In the genomic region with DNA sequence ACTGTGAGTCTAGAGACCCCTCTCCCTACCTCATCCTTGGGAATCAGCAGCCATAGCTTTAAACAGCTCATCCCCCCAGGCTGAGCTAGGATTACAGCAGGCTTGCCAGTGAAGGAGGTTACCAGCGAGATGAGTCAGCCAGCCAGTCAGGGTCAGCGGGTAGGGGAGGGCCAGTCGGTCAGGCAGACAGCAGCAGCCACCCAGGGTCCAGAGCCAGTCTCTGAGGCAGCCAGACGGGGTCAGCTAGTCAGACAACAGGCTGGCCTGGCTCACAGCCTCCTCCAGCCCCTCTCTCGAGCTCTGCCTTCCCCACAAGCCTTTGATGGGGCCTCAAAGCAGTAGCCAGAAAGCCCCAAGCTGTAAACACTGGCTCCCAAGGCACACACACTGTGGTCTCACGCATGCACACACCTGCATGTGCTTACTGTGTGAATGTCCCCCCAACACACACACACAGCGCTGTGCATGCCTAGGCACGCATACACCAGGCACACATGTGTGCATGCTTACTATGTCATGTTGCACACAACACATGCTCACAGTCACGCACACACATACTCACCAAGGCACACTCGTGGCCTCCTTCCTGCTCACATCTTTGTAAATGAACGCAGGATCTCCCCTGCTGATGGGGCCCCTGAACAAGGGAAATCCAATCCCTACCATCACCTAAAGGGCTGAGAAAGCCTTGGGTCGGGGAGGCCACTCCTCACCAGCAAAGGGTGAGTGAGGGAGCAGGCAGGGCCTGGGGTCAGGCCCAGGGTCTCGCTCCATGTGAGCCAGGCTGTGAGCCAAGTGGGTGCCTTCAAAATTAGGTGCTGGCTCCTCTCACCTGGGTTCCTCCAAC, we compare ENCODE assay signal across 1 cellular context.
A peak's percentile ranks its signal among the peaks of the same experiment; 100 is the strongest.
TF ChIP-seq lines count a peak whose summit lies in the region.

No MANE protein-coding gene starts in this region.

TF ChIP-seq in HepG2, 621 proteins besides CTCF, POLR2A, EP300 and RAD21 (continued from another document):
- TF ChIP-seq, protein P1, sequence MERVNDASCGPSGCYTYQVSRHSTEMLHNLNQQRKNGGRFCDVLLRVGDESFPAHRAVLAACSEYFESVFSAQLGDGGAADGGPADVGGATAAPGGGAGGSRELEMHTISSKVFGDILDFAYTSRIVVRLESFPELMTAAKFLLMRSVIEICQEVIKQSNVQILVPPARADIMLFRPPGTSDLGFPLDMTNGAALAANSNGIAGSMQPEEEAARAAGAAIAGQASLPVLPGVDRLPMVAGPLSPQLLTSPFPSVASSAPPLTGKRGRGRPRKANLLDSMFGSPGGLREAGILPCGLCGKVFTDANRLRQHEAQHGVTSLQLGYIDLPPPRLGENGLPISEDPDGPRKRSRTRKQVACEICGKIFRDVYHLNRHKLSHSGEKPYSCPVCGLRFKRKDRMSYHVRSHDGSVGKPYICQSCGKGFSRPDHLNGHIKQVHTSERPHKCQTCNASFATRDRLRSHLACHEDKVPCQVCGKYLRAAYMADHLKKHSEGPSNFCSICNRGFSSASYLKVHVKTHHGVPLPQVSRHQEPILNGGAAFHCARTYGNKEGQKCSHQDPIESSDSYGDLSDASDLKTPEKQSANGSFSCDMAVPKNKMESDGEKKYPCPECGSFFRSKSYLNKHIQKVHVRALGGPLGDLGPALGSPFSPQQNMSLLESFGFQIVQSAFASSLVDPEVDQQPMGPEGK (CRISPR knock-in tag; IDR thresholded peaks at IDR 0.05), result peak; percentile 55; the same call in 1 of the 2 replicates
- TF ChIP-seq, protein P2, sequence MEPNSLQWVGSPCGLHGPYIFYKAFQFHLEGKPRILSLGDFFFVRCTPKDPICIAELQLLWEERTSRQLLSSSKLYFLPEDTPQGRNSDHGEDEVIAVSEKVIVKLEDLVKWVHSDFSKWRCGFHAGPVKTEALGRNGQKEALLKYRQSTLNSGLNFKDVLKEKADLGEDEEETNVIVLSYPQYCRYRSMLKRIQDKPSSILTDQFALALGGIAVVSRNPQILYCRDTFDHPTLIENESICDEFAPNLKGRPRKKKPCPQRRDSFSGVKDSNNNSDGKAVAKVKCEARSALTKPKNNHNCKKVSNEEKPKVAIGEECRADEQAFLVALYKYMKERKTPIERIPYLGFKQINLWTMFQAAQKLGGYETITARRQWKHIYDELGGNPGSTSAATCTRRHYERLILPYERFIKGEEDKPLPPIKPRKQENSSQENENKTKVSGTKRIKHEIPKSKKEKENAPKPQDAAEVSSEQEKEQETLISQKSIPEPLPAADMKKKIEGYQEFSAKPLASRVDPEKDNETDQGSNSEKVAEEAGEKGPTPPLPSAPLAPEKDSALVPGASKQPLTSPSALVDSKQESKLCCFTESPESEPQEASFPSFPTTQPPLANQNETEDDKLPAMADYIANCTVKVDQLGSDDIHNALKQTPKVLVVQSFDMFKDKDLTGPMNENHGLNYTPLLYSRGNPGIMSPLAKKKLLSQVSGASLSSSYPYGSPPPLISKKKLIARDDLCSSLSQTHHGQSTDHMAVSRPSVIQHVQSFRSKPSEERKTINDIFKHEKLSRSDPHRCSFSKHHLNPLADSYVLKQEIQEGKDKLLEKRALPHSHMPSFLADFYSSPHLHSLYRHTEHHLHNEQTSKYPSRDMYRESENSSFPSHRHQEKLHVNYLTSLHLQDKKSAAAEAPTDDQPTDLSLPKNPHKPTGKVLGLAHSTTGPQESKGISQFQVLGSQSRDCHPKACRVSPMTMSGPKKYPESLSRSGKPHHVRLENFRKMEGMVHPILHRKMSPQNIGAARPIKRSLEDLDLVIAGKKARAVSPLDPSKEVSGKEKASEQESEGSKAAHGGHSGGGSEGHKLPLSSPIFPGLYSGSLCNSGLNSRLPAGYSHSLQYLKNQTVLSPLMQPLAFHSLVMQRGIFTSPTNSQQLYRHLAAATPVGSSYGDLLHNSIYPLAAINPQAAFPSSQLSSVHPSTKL (CRISPR knock-in tag; IDR thresholded peaks at IDR 0.05), result 0 out of 2 replicates have a peak, but pooled peaks have one; percentile 41
- TF ChIP-seq, protein P3, sequence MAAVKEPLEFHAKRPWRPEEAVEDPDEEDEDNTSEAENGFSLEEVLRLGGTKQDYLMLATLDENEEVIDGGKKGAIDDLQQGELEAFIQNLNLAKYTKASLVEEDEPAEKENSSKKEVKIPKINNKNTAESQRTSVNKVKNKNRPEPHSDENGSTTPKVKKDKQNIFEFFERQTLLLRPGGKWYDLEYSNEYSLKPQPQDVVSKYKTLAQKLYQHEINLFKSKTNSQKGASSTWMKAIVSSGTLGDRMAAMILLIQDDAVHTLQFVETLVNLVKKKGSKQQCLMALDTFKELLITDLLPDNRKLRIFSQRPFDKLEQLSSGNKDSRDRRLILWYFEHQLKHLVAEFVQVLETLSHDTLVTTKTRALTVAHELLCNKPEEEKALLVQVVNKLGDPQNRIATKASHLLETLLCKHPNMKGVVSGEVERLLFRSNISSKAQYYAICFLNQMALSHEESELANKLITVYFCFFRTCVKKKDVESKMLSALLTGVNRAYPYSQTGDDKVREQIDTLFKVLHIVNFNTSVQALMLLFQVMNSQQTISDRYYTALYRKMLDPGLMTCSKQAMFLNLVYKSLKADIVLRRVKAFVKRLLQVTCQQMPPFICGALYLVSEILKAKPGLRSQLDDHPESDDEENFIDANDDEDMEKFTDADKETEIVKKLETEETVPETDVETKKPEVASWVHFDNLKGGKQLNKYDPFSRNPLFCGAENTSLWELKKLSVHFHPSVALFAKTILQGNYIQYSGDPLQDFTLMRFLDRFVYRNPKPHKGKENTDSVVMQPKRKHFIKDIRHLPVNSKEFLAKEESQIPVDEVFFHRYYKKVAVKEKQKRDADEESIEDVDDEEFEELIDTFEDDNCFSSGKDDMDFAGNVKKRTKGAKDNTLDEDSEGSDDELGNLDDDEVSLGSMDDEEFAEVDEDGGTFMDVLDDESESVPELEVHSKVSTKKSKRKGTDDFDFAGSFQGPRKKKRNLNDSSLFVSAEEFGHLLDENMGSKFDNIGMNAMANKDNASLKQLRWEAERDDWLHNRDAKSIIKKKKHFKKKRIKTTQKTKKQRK (IDR thresholded peaks at IDR 0.05; ENCODE audit: low read length), result no peak
- TF ChIP-seq FOSL1 (CRISPR knock-in tag; IDR thresholded peaks at IDR 0.05; ENCODE audit: borderline replicate concordance) (peak; percentile 54; the same call in 1 of the 2 replicates), REPIN1 (CRISPR knock-in tag; IDR thresholded peaks at IDR 0.05; ENCODE audit: borderline replicate concordance, low read depth) (no peak), KDM5B (CRISPR knock-in tag; IDR thresholded peaks at IDR 0.05; ENCODE audit: borderline replicate concordance) (0 out of 2 replicates have a peak, but pooled peaks have one; percentile 23), CEBPB (IDR thresholded peaks at IDR 0.05; ENCODE audit: borderline replicate concordance, low read depth, low read length) (peak; percentile 16; the same call in 1 of the 2 replicates), TBX2 (CRISPR knock-in tag; IDR thresholded peaks at IDR 0.05; ENCODE audit: borderline replicate concordance) (0 out of 2 replicates have a peak, but pooled peaks have one; percentile 38), CEBPG (CRISPR knock-in tag; IDR thresholded peaks at IDR 0.05) (peak; percentile 44), ZFP90 (CRISPR knock-in tag; IDR thresholded peaks at IDR 0.05; ENCODE audit: borderline replicate concordance) (no peak), ZNF101 (CRISPR knock-in tag; IDR thresholded peaks at IDR 0.05; ENCODE audit: borderline replicate concordance, low read depth) (no peak), HNRNPL (IDR thresholded peaks at IDR 0.05; ENCODE audit: low read depth, low read length) (0 out of 2 replicates have a peak, but pooled peaks have one; percentile 28)
- TF ChIP-seq, protein P4, sequence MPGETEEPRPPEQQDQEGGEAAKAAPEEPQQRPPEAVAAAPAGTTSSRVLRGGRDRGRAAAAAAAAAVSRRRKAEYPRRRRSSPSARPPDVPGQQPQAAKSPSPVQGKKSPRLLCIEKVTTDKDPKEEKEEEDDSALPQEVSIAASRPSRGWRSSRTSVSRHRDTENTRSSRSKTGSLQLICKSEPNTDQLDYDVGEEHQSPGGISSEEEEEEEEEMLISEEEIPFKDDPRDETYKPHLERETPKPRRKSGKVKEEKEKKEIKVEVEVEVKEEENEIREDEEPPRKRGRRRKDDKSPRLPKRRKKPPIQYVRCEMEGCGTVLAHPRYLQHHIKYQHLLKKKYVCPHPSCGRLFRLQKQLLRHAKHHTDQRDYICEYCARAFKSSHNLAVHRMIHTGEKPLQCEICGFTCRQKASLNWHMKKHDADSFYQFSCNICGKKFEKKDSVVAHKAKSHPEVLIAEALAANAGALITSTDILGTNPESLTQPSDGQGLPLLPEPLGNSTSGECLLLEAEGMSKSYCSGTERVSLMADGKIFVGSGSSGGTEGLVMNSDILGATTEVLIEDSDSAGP (CRISPR knock-in tag; IDR thresholded peaks at IDR 0.05; ENCODE audit: borderline replicate concordance), result peak; percentile 58; the same call in 1 of the 2 replicates
- TF ChIP-seq, protein P5, sequence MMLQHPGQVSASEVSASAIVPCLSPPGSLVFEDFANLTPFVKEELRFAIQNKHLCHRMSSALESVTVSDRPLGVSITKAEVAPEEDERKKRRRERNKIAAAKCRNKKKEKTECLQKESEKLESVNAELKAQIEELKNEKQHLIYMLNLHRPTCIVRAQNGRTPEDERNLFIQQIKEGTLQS (CRISPR knock-in tag; IDR thresholded peaks at IDR 0.05), result peak; percentile 75
